31 cellular contexts compared by ENCODE assay signal in genomic region chr13:69657676-69658075, GRCh38.
"Had no signal": no experiment of that assay in that cellular context is flagged by ENCODE, and none has a peak within 500 bp of the region (broad histone marks: within the 10 kb centered on the region; RNA-seq: fewer than 3 reads in every experiment).

No MANE protein-coding gene starts in this region.

- H3K4me1 ChIP-seq: adrenal gland, ascending aorta, body of pancreas, breast epithelium had no signal

- H3K27me3 ChIP-seq: adrenal gland, ascending aorta, body of pancreas, brain microvascular endothelial cell, breast epithelium, cardiac muscle cell had no signal

- H3K36me3 ChIP-seq: adrenal gland, ascending aorta, brain microvascular endothelial cell, breast epithelium, cardiac muscle cell had no signal

- H3K9me3 ChIP-seq: adrenal gland, body of pancreas had no signal

- ATAC-seq: activated naive CD4-positive, alpha-beta T cell treated with anti-CD3 and anti-CD28 coated beads, Interleukin-2, amount 50 U/mL, for 72 hours; activated naive CD8-positive, alpha-beta T cell treated with anti-CD3 and anti-CD28 coated beads, Interleukin-2, amount 50 U/mL, for 24 hours; activated T-cell treated with anti-CD3 and anti-CD28 coated beads, Interleukin-2, amount 50 U/mL, for 4 hours; activated T-cell treated with anti-CD3 and anti-CD28 coated beads, Interleukin-2, amount 50 U/mL, for 72 hours; activated T-helper 17 cell treated with anti-CD3 and anti-CD28 coated beads, Interleukin-2, amount 50 U/mL, for 72 hours; body of pancreas had no signal

- H3K27ac ChIP-seq: adrenal gland, ascending aorta, body of pancreas, brain microvascular endothelial cell, breast epithelium, cardiac muscle cell had no signal

- H3K4me3 ChIP-seq: adrenal gland, ascending aorta, body of pancreas, breast epithelium, cardiac muscle cell had no signal

- DNase-seq: activated effector memory CD4-positive, alpha-beta T cell treated with anti-CD3 and anti-CD28 coated beads, Interleukin-2, amount 50 U/mL, for 16 hours; activated effector memory CD4-positive, alpha-beta T cell treated with Interleukin-2 at 50 U/mL for 16 hours; activated gamma-delta T cell; activated gamma-delta T cell treated with Interleukin-2 at 50 U/mL for 16 hours; activated naive CD4-positive, alpha-beta T cell; activated naive CD4-positive, alpha-beta T cell treated with anti-CD3 and anti-CD28 coated beads for 36 hours; activated naive CD4-positive, alpha-beta T cell treated with anti-CD3 and anti-CD28 coated beads, Interleukin-2, amount 10 ng/mL, durations not matched to agents 7 days and 5 days; activated naive CD4-positive, alpha-beta T cell treated with anti-CD3 and anti-CD28 coated beads, Interleukin-2, amount 50 U/mL, for 16 hours; activated naive CD4-positive, alpha-beta T cell treated with Interleukin-2 at 50 U/mL for 16 hours; activated naive CD8-positive, alpha-beta T cell treated with anti-CD3 and anti-CD28 coated beads for 36 hours; activated naive CD8-positive, alpha-beta T cell treated with anti-CD3 and anti-CD28 coated beads, Interleukin-2, amount 10 ng/mL, durations not matched to agents 7 days and 5 days; activated naive CD8-positive, alpha-beta T cell treated with anti-CD3 and anti-CD28 coated beads, Interleukin-2, amount 50 U/mL, for 24 hours; activated T-cell treated with anti-CD3 and anti-CD28 coated beads, Interleukin-2, amount 50 U/mL, for 1 hour; activated T-cell treated with anti-CD3 and anti-CD28 coated beads, Interleukin-2, amount 50 U/mL, for 24 hours; activated T-cell treated with anti-CD3 and anti-CD28 coated beads, Interleukin-2, amount 50 U/mL, for 4 hours; activated T-cell treated with anti-CD3 and anti-CD28 coated beads, Interleukin-2, amount 50 U/mL, for 48 hours; activated T-cell treated with anti-CD3 and anti-CD28 coated beads, Interleukin-2, amount 50 U/mL, for 72 hours; adrenal gland; amniotic stem cell; amygdala; anterior cingulate cortex; body of pancreas; brain microvascular endothelial cell; caudate nucleus; central memory CD4-positive, alpha-beta T cell; cerebellar nuclear complex had no signal
